ENCODE assay signal across 14 cellular contexts in the genomic region with DNA sequence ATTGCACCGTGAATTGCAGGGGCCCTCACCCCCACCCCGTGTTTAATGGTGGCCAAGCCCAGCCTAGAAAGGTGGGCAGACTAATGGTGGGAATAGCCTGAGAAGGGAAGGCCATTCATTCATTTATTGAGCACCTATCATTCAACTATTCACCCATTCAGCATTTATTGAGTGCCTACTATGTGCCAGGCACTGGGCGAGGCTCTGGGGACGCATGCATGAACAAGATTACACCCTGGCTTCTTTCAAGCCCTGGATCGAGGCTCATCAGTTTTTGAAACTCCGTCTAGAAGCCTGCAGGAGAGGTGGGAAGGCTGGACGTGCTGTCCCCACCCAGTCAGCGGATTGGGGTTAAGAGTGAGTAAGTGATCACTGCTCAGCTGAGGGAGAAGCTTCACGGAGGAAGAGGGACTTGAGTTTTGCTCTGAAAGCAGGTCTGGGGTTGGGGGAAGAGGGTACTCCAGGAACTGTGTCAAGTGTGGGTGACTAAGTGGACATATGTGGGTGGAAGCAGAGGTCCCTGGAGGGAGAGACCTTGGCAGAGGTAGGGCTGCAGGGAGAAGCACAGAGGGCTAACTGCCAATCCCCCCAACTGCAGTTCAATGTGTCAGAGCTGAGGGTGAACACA. TPM values are rescaled to one million over a fixed set of nuclear protein-coding genes. Genes with fewer than 3 reads are reported as not detected.
DNase-seq lines count a peak whose midpoint lies in the region; ATAC-seq, FAIRE-seq and TF ChIP-seq lines count a peak whose summit lies in the region.
"Had no signal": no experiment of that assay in that cellular context is flagged by ENCODE, and none has a peak within 500 bp of the region (broad histone marks: within the 10 kb centered on the region; RNA-seq: fewer than 3 reads in every experiment).

No MANE protein-coding gene starts in this region.

- H3K4me3 ChIP-seq in GM23338 (no peak overlapping the region), heart right ventricle (no peak overlapping the region), skeletal muscle satellite cell (ENCODE audit: low read length) (peak overlapping the region; percentile 12)

- no peaks in the 10 kb centered on the region for H3K79me2 ChIP-seq in GM23338 (replicated peaks; ENCODE audit: insufficient read depth)

- H3K27me3 ChIP-seq in GM23338 (ENCODE audit: insufficient read depth) (no peaks in the 10 kb centered on the region), heart right ventricle (no peaks in the 10 kb centered on the region), skeletal muscle satellite cell (ENCODE audit: control insufficient read depth, insufficient read depth, low read length) (no peaks in the 10 kb centered on the region)

- H3K9me3 ChIP-seq in heart right ventricle (no peaks in the 10 kb centered on the region), skeletal muscle satellite cell (replicated peaks; ENCODE audit: low read length) (no peaks in the 10 kb centered on the region)

- peaks cover 12% of the 10 kb centered on the region for H3K27me3 Mint-ChIP-seq in GM23338 (ENCODE audit: insufficient read depth, low read depth, poor library complexity)
- H3K27me3 Mint-ChIP-seq: activated CD4-positive, alpha-beta T cell treated with anti-CD3 and anti-CD28 coated beads, Interleukin-2, amount 10 ng/mL, durations not matched to agents 24 days and 14 days had no signal

- ATAC-seq in GM23338: no peak
- ATAC-seq in activated naive CD4-positive, alpha-beta T cell treated with anti-CD3 and anti-CD28 coated beads, Interleukin-2, amount 50 U/mL, for 72 hours: no peak
- no peak for ATAC-seq in heart right ventricle
- ATAC-seq in HG03097 (IDR thresholded peaks at IDR 0.05; ENCODE audit: low FRiP score, unreplicated experiment): no peak

- FAIRE-seq in D721Med (lab: Jason Lieb, UNC): no peak
- FAIRE-seq: endothelial cell of umbilical vein had no signal

- no peaks in the 10 kb centered on the region for H4K20me1 ChIP-seq in GM23338 (replicated peaks; ENCODE audit: insufficient read depth)

- peak overlapping the region; percentile 77; the same call in 1 of the 2 replicates for H3K27ac Mint-ChIP-seq in GM23338
- peak overlapping the region; percentile 55 to 91 for H3K27ac Mint-ChIP-seq in activated naive CD4-positive, alpha-beta T cell treated with anti-CD3 and anti-CD28 coated beads, Interleukin-2, amount 50 U/mL, for 72 hours
- H3K27ac Mint-ChIP-seq: activated CD4-positive, alpha-beta T cell treated with anti-CD3 and anti-CD28 coated beads, Interleukin-2, amount 10 ng/mL, durations not matched to agents 24 days and 14 days had no signal

- intact Hi-C loops in heart right ventricle (cut with DNase I): loop anchor here in 4 of 10 donors (5.0 to 10.0 kb wide), 3 partner anchors 37 to 137 kb away; a partner anchor contains a TSS
- intact Hi-C loops in posterior vena cava (cut with DNase I): loop anchor here in 1 of 2 donors (5.0 kb wide), 1 partner anchor 32 kb away; no protein-coding TSS in a partner anchor

- H3F3A ChIP-seq in GM23338 (replicated peaks; ENCODE audit: low read depth): no peaks in the 10 kb centered on the region

- peaks cover 11% of the 10 kb centered on the region; the same call in 2 of the 3 replicates for H3K36me3 Mint-ChIP-seq in GM23338 (ENCODE audit: low read depth)
- H3K36me3 Mint-ChIP-seq in activated naive CD4-positive, alpha-beta T cell treated with anti-CD3 and anti-CD28 coated beads, Interleukin-2, amount 50 U/mL, for 72 hours: peaks cover 0 to 5% of the 10 kb centered on the region in 2 donors

- H3K27ac ChIP-seq in GM23338 (ENCODE audit: low read depth) (no peak overlapping the region), heart right ventricle (peak overlapping the region; percentile 15 to 81 (median 54))
- H3K27ac ChIP-seq: HL-60 had no signal

- peak overlapping the region; percentile 56; the same call in 1 of the 2 replicates for H3K4me2 ChIP-seq in GM23338
- H3K4me2 ChIP-seq in skeletal muscle satellite cell (ENCODE audit: low read length): peak overlapping the region; percentile 70

- peak overlapping the region; percentile 53 for H3K9ac ChIP-seq in skeletal muscle satellite cell (ENCODE audit: low read depth, low read length)

- TF ChIP-seq CTCF in GM23338 (conservative IDR thresholded peaks at IDR 0.05; ENCODE audit: low read depth in 2 of 2) (no peak), heart right ventricle (IDR thresholded peaks at IDR 0.05) (no peak), D721Med (IDR thresholded peaks at IDR 0.05; ENCODE audit: insufficient read depth, missing control alignments) (no peak)

- DNase-seq in GM23338 (ENCODE audit: low spot score): no peak
- no peak for DNase-seq in activated naive CD4-positive, alpha-beta T cell treated with anti-CD3 and anti-CD28 coated beads, Interleukin-2, amount 50 U/mL, for 72 hours (ENCODE audit: low spot score in 2 of 2)
- no peak for DNase-seq in heart right ventricle
- DNase-seq in SK-N-DZ (ENCODE audit: low spot score): no peak
- no peak for DNase-seq in D721Med (ENCODE audit: insufficient read length, low spot score)
- no peak for DNase-seq in posterior vena cava (ENCODE audit: low spot score)
- DNase-seq: activated CD4-positive, alpha-beta T cell treated with anti-CD3 and anti-CD28 coated beads, Interleukin-2, amount 10 ng/mL, durations not matched to agents 24 days and 14 days; NCI-H1092; NCI-H748 treated with DMSO at 0.1 percent for 48 hours; occipital lobe had no signal

- H2AFZ ChIP-seq in GM23338: no peak overlapping the region

- no peaks in the 10 kb centered on the region for H3K36me3 ChIP-seq in GM23338 (ENCODE audit: insufficient read depth)
- H3K36me3 ChIP-seq in heart right ventricle: peaks cover 0 to 62% (median 35%) of the 10 kb centered on the region in 9 donors
- peaks cover 39% of the 10 kb centered on the region for H3K36me3 ChIP-seq in skeletal muscle satellite cell (ENCODE audit: insufficient read depth, low read length)

- peaks cover 31% of the 10 kb centered on the region for H3K4me1 ChIP-seq in GM23338 (ENCODE audit: insufficient read depth)
- peaks cover 28 to 78% (median 53%) of the 10 kb centered on the region in 9 donors for H3K4me1 ChIP-seq in heart right ventricle
- H3K4me1 ChIP-seq in skeletal muscle satellite cell (ENCODE audit: control insufficient read depth, insufficient read depth, low read length): peaks cover 45% of the 10 kb centered on the region

- H3K9me3 Mint-ChIP-seq in GM23338: no peaks in the 10 kb centered on the region; the same call in 2 of the 3 replicates
- no peaks in the 10 kb centered on the region for H3K9me3 Mint-ChIP-seq in activated naive CD4-positive, alpha-beta T cell treated with anti-CD3 and anti-CD28 coated beads, Interleukin-2, amount 50 U/mL, for 72 hours
- H3K9me3 Mint-ChIP-seq: activated CD4-positive, alpha-beta T cell treated with anti-CD3 and anti-CD28 coated beads, Interleukin-2, amount 10 ng/mL, durations not matched to agents 24 days and 14 days had no signal

- no peak overlapping the region for H3K4me3 Mint-ChIP-seq in GM23338
- H3K4me3 Mint-ChIP-seq: activated CD4-positive, alpha-beta T cell treated with anti-CD3 and anti-CD28 coated beads, Interleukin-2, amount 10 ng/mL, durations not matched to agents 24 days and 14 days had no signal

- no peaks in the 10 kb centered on the region for H3K9me2 ChIP-seq in GM23338 (ENCODE audit: insufficient read depth)

- H3K4me1 Mint-ChIP-seq in GM23338: peaks cover 43% of the 10 kb centered on the region

- WGBS in heart right ventricle, 2 donors: 77 to 79% methylated on average over 9 of the region's 9 CpGs

TF ChIP-seq in GM23338, 12 proteins besides CTCF, POLR2A, EP300 and RAD21 (continues in another document):
- no peak for TF ChIP-seq NANOG (IDR thresholded peaks at IDR 0.05; ENCODE audit: borderline replicate concordance)
- TF ChIP-seq EZH2 (IDR thresholded peaks at IDR 0.05; ENCODE audit: low read depth, unreplicated experiment): no peak
- no peak for TF ChIP-seq JUNB (IDR thresholded peaks at IDR 0.05; ENCODE audit: unreplicated experiment)
- TF ChIP-seq ZNF114 (CRISPR knock-in tag; IDR thresholded peaks at IDR 0.05): no peak
- no peak for TF ChIP-seq POLR2AphosphoS5 (IDR thresholded peaks at IDR 0.05; ENCODE audit: low read depth)
- TF ChIP-seq STAT1 (IDR thresholded peaks at IDR 0.05; ENCODE audit: unreplicated experiment): no peak

RNA-seq across cellular contexts. Expression of a gene that starts 35.6 kb away (rescaled TPM):
- total RNA-seq in GM23338 (2014; rRNA removed; shearing (Covaris generic)): 9.7 and 15.5 TPM in 2 replicates
- 10.4 and 10.6 TPM in 2 replicates for polyA plus RNA-seq in GM23338 (2016; fragmentation: Nextera tagmentation; extraction: Ambion mirVana)
- total RNA-seq in activated naive CD4-positive, alpha-beta T cell treated with anti-CD3 and anti-CD28 coated beads, Interleukin-2, amount 50 U/mL, for 72 hours: 10 to 100 TPM; 31.7 to 62.5 TPM
- total RNA-seq in heart right ventricle: 100 to 1,000 TPM in 4 of 10 donors, 10 to 100 TPM in 6; 81.1 to 127 (median 96.5) TPM
- 10 to 100 TPM; 31.6 to 37.7 TPM for polyA plus RNA-seq in heart right ventricle
- total RNA-seq in skeletal muscle satellite cell (2012; rRNA removed): 7.9 and 12.0 TPM in 2 replicates
- polyA plus RNA-seq in SK-N-DZ (2014; cell fraction: cytosol; rRNA removed): 5.8 and 6.3 TPM in 2 replicates
- 11.9 and 15.0 TPM in 2 replicates for polyA plus RNA-seq in SK-N-DZ (2014; cell fraction: nucleus; rRNA removed)
- total RNA-seq in posterior vena cava: 100 to 1,000 TPM in 1 of 2 donors, 10 to 100 TPM in 1; 77.5 to 102 TPM
